Comparison of ENCODE assay signal across 8 cellular contexts in the genomic region with DNA sequence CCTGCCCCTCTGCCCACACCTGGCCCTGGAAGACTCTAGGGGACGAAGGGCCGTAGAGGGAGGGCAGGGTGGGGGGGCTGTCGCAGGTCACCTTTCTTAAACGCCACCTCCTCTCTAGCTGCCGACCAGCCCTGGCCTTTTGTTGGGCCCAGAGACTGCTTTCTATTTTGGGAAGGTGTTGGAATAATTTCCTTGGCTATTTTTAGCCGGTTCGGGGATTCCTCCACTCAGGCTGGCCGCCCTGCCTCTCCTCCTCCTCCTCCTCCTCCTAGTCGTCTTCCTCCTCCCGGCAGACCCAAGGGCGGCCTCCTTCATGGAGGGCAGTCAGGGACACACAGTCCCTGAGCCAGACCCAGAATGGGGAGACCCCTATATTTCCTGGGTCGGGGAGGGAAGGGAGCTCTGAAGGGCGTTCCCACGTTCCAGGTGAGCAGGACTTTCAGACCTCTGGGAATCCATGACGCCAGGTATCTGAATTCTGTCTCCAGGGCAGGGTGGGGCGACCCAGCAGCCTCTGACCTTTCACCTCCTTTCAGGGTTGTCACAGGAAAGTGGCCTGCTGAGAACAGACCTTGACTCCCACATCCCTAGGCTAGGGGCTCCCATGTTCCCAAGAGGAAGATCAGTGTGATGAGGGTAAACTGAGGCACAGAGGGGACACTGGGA. TPM values are rescaled to one million over a fixed set of nuclear protein-coding genes. Genes with fewer than 3 reads are reported as not detected.
DNase-seq lines count a peak whose midpoint lies in the region; ATAC-seq and TF ChIP-seq lines count a peak whose summit lies in the region.

No MANE protein-coding gene starts in this region.

- H3K4me1 Mint-ChIP-seq in T-helper 2 cell treated with Interferon-gamma antibody and Interleukin-4, amounts not matched to agents 5 μg/mL and 100 μg/mL, for 36 hours (ENCODE audit: low read depth): peaks cover 15% of the 10 kb centered on the region

- TF ChIP-seq CTCF in cardiac fibroblast (IDR thresholded peaks at IDR 0.05; ENCODE audit: low read depth, low read length) (no peak), right lobe of liver (IDR thresholded peaks at IDR 0.05) (no peak), thyroid gland (IDR thresholded peaks at IDR 0.05) (no peak), BE2C (IDR thresholded peaks at IDR 0.05; ENCODE audit: low read depth, low read length) (no peak)

- H3K27ac ChIP-seq in right lobe of liver (peak overlapping the region; percentile 56 to 66 (median 58)), thyroid gland (peak overlapping the region; percentile 85 to 98 (median 93))

- H3K27me3 Mint-ChIP-seq in T-helper 2 cell treated with Interferon-gamma antibody and Interleukin-4, amounts not matched to agents 5 μg/mL and 100 μg/mL, for 36 hours (ENCODE audit: low read depth): peaks cover 34% of the 10 kb centered on the region

- TF ChIP-seq POLR2A in right lobe of liver (IDR thresholded peaks at IDR 0.05): no peak
- no peak for TF ChIP-seq POLR2A in thyroid gland (IDR thresholded peaks at IDR 0.05)

- no peaks in the 10 kb centered on the region for H3K27me3 ChIP-seq in right lobe of liver
- H3K27me3 ChIP-seq in thyroid gland: no peaks in the 10 kb centered on the region
- H3K27me3 ChIP-seq in BE2C: peaks cover 10% of the 10 kb centered on the region; the same call in 1 of the 2 replicates

- H3K36me3 Mint-ChIP-seq in T-helper 2 cell treated with Interferon-gamma antibody and Interleukin-4, amounts not matched to agents 5 μg/mL and 100 μg/mL, for 36 hours (ENCODE audit: low read depth): no peaks in the 10 kb centered on the region

- H3K4me1 ChIP-seq in right lobe of liver (peaks cover 0 to 18% (median 7%) of the 10 kb centered on the region in 4 donors), thyroid gland (peaks cover 24 to 38% of the 10 kb centered on the region in 2 donors), BE2C (no peaks in the 10 kb centered on the region)

- ATAC-seq in right lobe of liver (peak in 3 of 4 donors; percentile 1 to 30 (median 16)), HG03159 (IDR thresholded peaks at IDR 0.05; ENCODE audit: unreplicated experiment) (no peak)

- no peaks in the 10 kb centered on the region for H3K9me3 Mint-ChIP-seq in T-helper 2 cell treated with Interferon-gamma antibody and Interleukin-4, amounts not matched to agents 5 μg/mL and 100 μg/mL, for 36 hours

- H3K4me3 ChIP-seq in cardiac fibroblast (replicated peaks in 1 of 2; ENCODE audit: low read depth in 2 of 2, low read length in 2 of 2) (peak overlapping the region in 1 of 2 donors; percentile 55), right lobe of liver (peak overlapping the region; percentile 50 to 61 (median 55)), thyroid gland (replicated peaks in 1 of 3) (peak overlapping the region in 1 of 3 donors; percentile 54), BE2C (ENCODE audit: low read depth, low read length) (no peak overlapping the region)

- H3K4me3 Mint-ChIP-seq in T-helper 2 cell treated with Interferon-gamma antibody and Interleukin-4, amounts not matched to agents 5 μg/mL and 100 μg/mL, for 36 hours: peak overlapping the region; percentile 54

- H3K27ac Mint-ChIP-seq in T-helper 2 cell treated with Interferon-gamma antibody and Interleukin-4, amounts not matched to agents 5 μg/mL and 100 μg/mL, for 36 hours: peak overlapping the region; percentile 45

- DNase-seq in T-helper 2 cell treated with Interferon-gamma antibody and Interleukin-4, amounts not matched to agents 5 μg/mL and 100 μg/mL, for 36 hours (ENCODE audit: low spot score): no peak
- DNase-seq in T-helper 2 cell: no peak
- DNase-seq in cardiac fibroblast (ENCODE audit: low read depth in 2 of 2): peak; percentile 42 to 71
- DNase-seq in right lobe of liver: peak in 1 of 3 donors; percentile 53
- peak; percentile 78 to 82 for DNase-seq in thyroid gland
- DNase-seq in BE2C: no peak
- no peak for DNase-seq in NCI-H187 (lab: John Stamatoyannopoulos, UW)

- intact Hi-C loops in right lobe of liver (cut with DNase I) (loop anchor here in 1 of 2 donors (10.0 kb wide), 1 partner anchor 79 kb away; no protein-coding TSS in a partner anchor), thyroid gland (cut with DNase I) (loop anchor here (5.0 kb wide), 1 partner anchor 42 kb away; no protein-coding TSS in a partner anchor)

- WGBS in right lobe of liver (ENCODE audit: insufficient coverage, low coverage, low lambda C conversion rate, missing lambda C conversion rate): 33% methylated on average over 8 of the region's 16 CpGs
- 19 to 23% methylated on average over 16 of the region's 16 CpGs for WGBS in thyroid gland, 2 donors

- no peaks in the 10 kb centered on the region for H3K9me3 ChIP-seq in right lobe of liver
- no peaks in the 10 kb centered on the region for H3K9me3 ChIP-seq in thyroid gland
- H3K9me3 ChIP-seq in BE2C: no peaks in the 10 kb centered on the region

- H3K36me3 ChIP-seq in right lobe of liver: no peaks in the 10 kb centered on the region
- no peaks in the 10 kb centered on the region for H3K36me3 ChIP-seq in thyroid gland
- no peaks in the 10 kb centered on the region for H3K36me3 ChIP-seq in BE2C

RNA-seq across cellular contexts. Expression of gene GADD45B, which starts 19.9 kb away (rescaled TPM):
- total RNA-seq in right lobe of liver (100 to 1,000 TPM in 4 of 6 experiments, 10 to 100 TPM in 2; 39.0 to 176 (median 127) TPM), thyroid gland (100 to 1,000 TPM; 148 to 250 (median 195) TPM)
- polyA plus RNA-seq in BE2C (2012; ENCODE audit: insufficient read depth, insufficient read length, low read depth): 18.1 TPM

RNA-seq across cellular contexts. Expression of gene LMNB2, which starts 39.0 kb away (rescaled TPM):
- total RNA-seq in right lobe of liver (10 to 100 TPM in 1 of 6 experiments, 1 to 10 TPM in 5; 4.6 to 11.6 (median 7.1) TPM), thyroid gland (10 to 100 TPM; 14.4 to 34.6 (median 27.6) TPM)
- 111 TPM for polyA plus RNA-seq in BE2C (2012; ENCODE audit: insufficient read depth, insufficient read length, low read depth)

Comparison
In these comparisons a context has a peak if more than half of its experiments do, and no peak if none do; other contexts are left out.
1. DNase-seq: peak in cardiac fibroblast (2 of 2) and thyroid gland (2 of 2); none in T-helper 2 cell treated with Interferon-gamma antibody and Interleukin-4, amounts not matched to agents 5 μg/mL and 100 μg/mL, for 36 hours (single experiment), T-helper 2 cell (0 of 5), BE2C (single experiment) and NCI-H187 (0 of 2).